12 cellular contexts compared by ENCODE assay signal in genomic region chr11:69115586-69116560, GRCh38. TPM values are rescaled to one million over a fixed set of nuclear protein-coding genes. Genes with fewer than 3 reads are reported as not detected.
DNase-seq lines count a peak whose midpoint lies in the region; ATAC-seq and TF ChIP-seq lines count a peak whose summit lies in the region.
"Had no signal": no experiment of that assay in that cellular context is flagged by ENCODE, and none has a peak within 500 bp of the region (broad histone marks: within the 10 kb centered on the region; RNA-seq: fewer than 3 reads in every experiment).

No MANE protein-coding gene starts in this region.

- no peaks in the 10 kb centered on the region for H3F3A ChIP-seq in PC-3 (ENCODE audit: low read length, unreplicated experiment)

- POLR2A ChIA-PET in PC-3 (lab: Charles Lee; ENCODE audit: unreplicated experiment): interaction anchor here (0.5 to 0.7 kb wide), 4 partner anchors 67 to 542 kb away, joined by 3 to 24 read pairs (median 5); partner anchors contain the start of gene TPCN2

- H3K9me2 ChIP-seq in PC-3 (replicated peaks; ENCODE audit: low read length): no peaks in the 10 kb centered on the region

- TSS peak; percentile 78 for BruUV-seq in PC-3 (replicated peaks; lab: Mats Ljungman, UMichigan)

- no peaks in the 10 kb centered on the region for H3K79me2 ChIP-seq in PC-3 (ENCODE audit: low read length)

- TF ChIP-seq CTCF in PC-3 (conservative IDR thresholded peaks at IDR 0.05; ENCODE audit: low read depth, low read length) (no peak), stomach (IDR thresholded peaks at IDR 0.05) (no peak)

- ATAC-seq in PC-3 (peak; percentile 81), HG03045 (IDR thresholded peaks at IDR 0.05; ENCODE audit: unreplicated experiment) (no peak), GM19395 (IDR thresholded peaks at IDR 0.05; ENCODE audit: unreplicated experiment) (no peak)
- ATAC-seq: activated T-cell treated with anti-CD3 and anti-CD28 coated beads, Interleukin-2, amount 50 U/mL, for 4 hours had no signal

- CTCF ChIA-PET in PC-3 (lab: Charles Lee): interaction anchor here (1.0 to 1.6 kb wide), 2 partner anchors 14 to 16 kb away, joined by 3 to 13 read pairs; no protein-coding TSS in a partner anchor

- intact Hi-C loops in PC-3 (cut with micrococcal nuclease): no loop called here
- intact Hi-C loops in stomach (cut with DNase I; ENCODE audit: low total_unique reads): no loop called here

- peak overlapping the region; percentile 59 for H3K4me2 ChIP-seq in PC-3 (ENCODE audit: low read length)

- H3K27me3 ChIP-seq in PC-3 (ENCODE audit: low read length) (no peaks in the 10 kb centered on the region), stomach (no peaks in the 10 kb centered on the region)
- H3K27me3 ChIP-seq: sigmoid colon had no signal

- no peaks in the 10 kb centered on the region for H3K36me3 ChIP-seq in PC-3 (ENCODE audit: low read depth, low read length)
- no peaks in the 10 kb centered on the region for H3K36me3 ChIP-seq in stomach
- H3K36me3 ChIP-seq: sigmoid colon had no signal

- H3K4me1 ChIP-seq in PC-3 (ENCODE audit: insufficient read depth, low read length) (peaks cover 15% of the 10 kb centered on the region), stomach (peaks cover 7 to 28% (median 27%) of the 10 kb centered on the region in 4 donors)
- H3K4me1 ChIP-seq: sigmoid colon had no signal

- H3K27ac ChIP-seq in PC-3 (ENCODE audit: low read length) (no peak overlapping the region), stomach (peak overlapping the region; percentile 82 to 88 (median 85))
- H3K27ac ChIP-seq: sigmoid colon had no signal

- DNase-seq in PC-3 (peak; percentile 63), glomerular visceral epithelial cell (ENCODE audit: extremely low spot score) (peak; percentile 40), midbrain (lab: John Stamatoyannopoulos, UW) (peak; percentile 14), stomach (peak; percentile 95), T-helper 9 cell (no peak)
- no peak for DNase-seq in activated CD8-positive, alpha-beta memory T cell treated with anti-CD3 and anti-CD28 coated beads, Interleukin-2, amount 50 U/mL, for 48 hours
- DNase-seq: activated CD4-positive, alpha-beta T cell treated with anti-CD3 and anti-CD28 coated beads for 1 hour; activated T-cell treated with anti-CD3 and anti-CD28 coated beads, Interleukin-2, amount 50 U/mL, for 4 hours; CD4-positive, CD25-positive, alpha-beta regulatory T cell; sigmoid colon had no signal

- no peaks in the 10 kb centered on the region for H4K20me1 ChIP-seq in PC-3 (ENCODE audit: low read length)

- H3K4me3 ChIP-seq in PC-3 (ENCODE audit: low read length) (no peak overlapping the region), stomach (no peak overlapping the region)
- H3K4me3 ChIP-seq: sigmoid colon had no signal

- WGBS in stomach, 5 donors: 40 to 68% (median 48%) methylated on average over 36 to 41 of the region's 41 CpGs

- TF ChIP-seq POLR2A in stomach (IDR thresholded peaks at IDR 0.05): no peak

- H3K9ac ChIP-seq in PC-3 (ENCODE audit: low read length): peak overlapping the region; percentile 16; the same call in 1 of the 2 replicates

- peak overlapping the region; percentile 47 for H2AFZ ChIP-seq in PC-3 (ENCODE audit: low read length)

- TF ChIP-seq EP300 in stomach (IDR thresholded peaks at IDR 0.05): no peak

- H3K9me3 ChIP-seq in PC-3 (ENCODE audit: low read length) (no peaks in the 10 kb centered on the region), stomach (peaks cover 0 to 7% (median 5%) of the 10 kb centered on the region in 4 donors)
- H3K9me3 ChIP-seq: sigmoid colon had no signal

RNA-seq across cellular contexts. Expression of gene SMIM38, which starts 39.9 kb away (rescaled TPM):
- total RNA-seq in PC-3 (2014; rRNA removed) (0.04 and 0.17 TPM in 2 replicates), stomach (10 to 100 TPM in 2 of 5 donors, 1 to 10 TPM in 2, not detected in 1; 1.2 to 31.2 (median 14.7) TPM)
- polyA plus RNA-seq in stomach: 10 to 100 TPM in 1 of 3 donors, 1 to 10 TPM in 2; 1.9 to 22.7 (median 8.1) TPM

Comparison
In these comparisons a context has a peak if more than half of its experiments do, and no peak if none do; other contexts are left out.
1. DNase-seq: peak in PC-3 (single experiment), glomerular visceral epithelial cell (single experiment), midbrain (single experiment) and stomach (single experiment); none in activated CD8-positive, alpha-beta memory T cell treated with anti-CD3 and anti-CD28 coated beads, Interleukin-2, amount 50 U/mL, for 48 hours (single experiment) and T-helper 9 cell (single experiment).